8 cellular contexts compared by ENCODE assay signal in the genomic region with DNA sequence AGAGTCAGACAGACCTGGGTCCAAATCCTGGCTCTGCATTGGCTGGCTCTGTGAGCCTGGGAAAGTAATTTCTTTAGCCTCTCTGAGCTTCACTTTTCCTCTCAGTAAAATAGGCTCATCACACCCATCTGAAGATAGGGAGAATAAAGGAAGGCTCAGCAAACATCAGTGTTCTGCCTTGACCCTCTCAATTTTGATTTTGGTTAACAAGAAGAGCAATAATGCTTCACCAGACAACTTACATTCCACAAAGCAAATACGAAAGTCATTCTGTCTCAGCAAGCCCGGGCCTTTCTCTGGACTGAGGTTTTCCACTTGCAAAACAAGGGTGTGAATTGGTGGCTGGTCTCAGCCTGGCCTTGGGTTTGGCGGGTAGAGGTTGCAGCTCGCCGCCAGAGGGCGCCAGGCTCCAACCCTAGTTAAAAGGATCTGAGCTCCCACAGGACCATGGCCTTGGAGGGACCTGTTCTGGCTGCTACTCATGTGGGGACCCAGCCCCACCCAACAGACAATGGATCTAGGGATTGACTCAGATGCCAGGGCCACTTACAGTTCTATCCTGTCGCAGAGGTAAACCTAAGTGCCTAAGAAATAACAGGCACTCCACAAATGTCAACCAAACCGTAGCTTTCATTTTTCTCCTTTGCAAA. TPM values are rescaled to one million over a fixed set of nuclear protein-coding genes. Genes with fewer than 3 reads are reported as not detected.
DNase-seq lines count a peak whose midpoint lies in the region; ATAC-seq and TF ChIP-seq lines count a peak whose summit lies in the region.

No MANE protein-coding gene starts in this region.

- peak; percentile 72 for ATAC-seq in HG02798 (IDR thresholded peaks at IDR 0.05; ENCODE audit: poor library complexity, unreplicated experiment)
- ATAC-seq in HG03460 (IDR thresholded peaks at IDR 0.05; ENCODE audit: unreplicated experiment), result no peak

- H3K4me3 ChIP-seq in lower leg skin (ENCODE audit: low read depth, poor library complexity, severe bottlenecking), result no peak overlapping the region

- WGBS in lower leg skin, 2 donors, result 16 to 18% methylated on average over 8 of the region's 8 CpGs

- TF ChIP-seq POLR2A in lower leg skin (IDR thresholded peaks at IDR 0.05), result no peak

- peak in 1 of 3 donors; percentile 88 for TF ChIP-seq CTCF in lower leg skin (IDR thresholded peaks at IDR 0.05)

- DNase-seq in COLO668 (lab: John Stamatoyannopoulos, UW; ENCODE audit: unreplicated experiment), result peak; percentile 64
- peak; percentile 83 for DNase-seq in NCI-H69 (lab: John Stamatoyannopoulos, UW)
- peak; percentile 70 to 74 for DNase-seq in activated CD4-positive, alpha-beta T cell treated with anti-CD3 and anti-CD28 coated beads, Interleukin-2, amount 50 U/mL, for 24 hours (ENCODE audit: low read depth in 1 of 2, low spot score in 1 of 2)
- peak; percentile 64 for DNase-seq in dedifferentiated amniotic fluid mesenchymal stem cell (ENCODE audit: extremely low spot score)
- DNase-seq in lower leg skin (ENCODE audit: low spot score in 2 of 2), result peak; percentile 71 to 96
- peak; percentile 55 to 65 (median 64) for DNase-seq in stimulated activated CD4-positive, alpha-beta T cell treated with anti-CD3 and anti-CD28 coated beads, TNF-alpha, amount 100 ng/mL, for 4 hours (ENCODE audit: low read depth in 3 of 3)

- intact Hi-C loops in lower leg skin (cut with DNase I; ENCODE audit: low total_unique reads), result loop anchor here (5.0 to 10.0 kb wide), 2 partner anchors 51 to 98 kb away; no protein-coding TSS in a partner anchor

RNA-seq across cellular contexts. Expression of a gene that starts 1.6 kb away (rescaled TPM):
- total RNA-seq in lower leg skin, result not detected

RNA-seq across cellular contexts. Expression of a gene that starts 9.8 kb away (rescaled TPM):
- total RNA-seq in lower leg skin, result not detected

RNA-seq across cellular contexts. Expression of a gene that starts 36.6 kb away (rescaled TPM):
- total RNA-seq in lower leg skin, result 10 to 100 TPM in 1 of 4 donors, 1 to 10 TPM in 2, under 1 TPM in 1; 0.42 to 10.7 (median 3.7) TPM
